Comparison of ENCODE assay signal across 15 cellular contexts in the genomic region with DNA sequence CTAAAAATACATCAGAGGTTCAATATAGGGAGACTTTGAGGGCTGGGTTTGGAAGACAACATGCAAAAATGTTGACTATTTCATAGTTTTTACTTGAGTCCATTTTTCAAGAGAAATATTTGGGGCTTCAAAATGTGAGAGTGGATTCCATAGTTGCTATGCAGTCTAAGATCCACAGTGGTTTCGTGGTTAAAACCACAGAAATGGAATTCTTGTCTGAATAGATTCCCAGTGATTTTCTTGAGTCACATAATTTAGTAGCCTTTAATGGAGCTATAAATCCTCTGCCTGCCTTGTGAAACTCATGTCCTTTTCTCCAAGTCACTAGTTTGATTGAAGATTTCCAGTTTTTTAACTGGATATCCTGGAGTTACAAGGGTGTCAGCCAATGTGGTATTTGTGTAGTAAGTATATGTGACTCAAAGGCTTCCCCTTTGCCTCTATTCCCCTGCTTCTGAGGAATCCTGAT.
DNase-seq lines count a peak whose midpoint lies in the region; ATAC-seq and TF ChIP-seq lines count a peak whose summit lies in the region.
"Had no signal": no experiment of that assay in that cellular context is flagged by ENCODE, and none has a peak within 500 bp of the region (broad histone marks: within the 10 kb centered on the region; RNA-seq: fewer than 3 reads in every experiment).

No MANE protein-coding gene starts in this region.

- H3K4me3 Mint-ChIP-seq in HFFc6: peak overlapping the region; percentile 65
- H3K4me3 Mint-ChIP-seq: T-cell had no signal

- H3K27me3 ChIP-seq in adipocyte (replicated peaks; ENCODE audit: control insufficient read depth, insufficient read depth, low read length) (no peaks in the 10 kb centered on the region), foreskin keratinocyte (no peaks in the 10 kb centered on the region)

- H3K36me3 ChIP-seq in adipocyte (ENCODE audit: control insufficient read depth, insufficient read depth, low read length, severe bottlenecking): no peaks in the 10 kb centered on the region

- H3K9ac ChIP-seq in adipocyte (ENCODE audit: low read length): peak overlapping the region; percentile 27

- ATAC-seq in foreskin keratinocyte (peak; percentile 50), GM18867 (IDR thresholded peaks at IDR 0.05; ENCODE audit: unreplicated experiment) (no peak)
- ATAC-seq: left lobe of liver; stimulated activated naive CD8-positive, alpha-beta T cell treated with anti-CD3 and anti-CD28 coated beads, Interleukin-15, amount 100 ng/mL, for 72 hours; T-cell had no signal

- TF ChIP-seq CTCF in HFFc6 (IDR thresholded peaks at IDR 0.05) (no peak), foreskin keratinocyte (conservative IDR thresholded peaks at IDR 0.05) (no peak)

- H3K9me3 ChIP-seq in adipocyte (ENCODE audit: control insufficient read depth, low read length): no peaks in the 10 kb centered on the region

- peaks cover 38% of the 10 kb centered on the region for H3K4me1 ChIP-seq in adipocyte (ENCODE audit: control insufficient read depth, insufficient read depth, low read length)
- H3K4me1 ChIP-seq in foreskin keratinocyte: peaks cover 40% of the 10 kb centered on the region

- in situ Hi-C loops in ACHN (cut with HindIII; ENCODE audit: low pct_ligation_motif_present, low pct_unique_long_range_greater_than_20kb, low sequenced_read_pairs): no loop called here

- DNase-seq in ACHN: peak; percentile 97
- DNase-seq in HFFc6: peak; percentile 97
- peak; percentile 80 for DNase-seq in adipocyte (ENCODE audit: low read depth)
- DNase-seq in foreskin keratinocyte: peak; percentile 88 to 91
- DNase-seq in NCI-H187 treated with DMSO at 0.1 percent for 48 hours (lab: John Stamatoyannopoulos, UW): no peak
- DNase-seq in NCI-H524 (lab: John Stamatoyannopoulos, UW): no peak
- no peak for DNase-seq in NCI-H2171 treated with DMSO at 0.1 percent for 48 hours (lab: John Stamatoyannopoulos, UW)
- DNase-seq: activated CD8-positive, alpha-beta memory T cell treated with anti-CD3 and anti-CD28 coated beads for 24 hours; C1 segment of cervical spinal cord; NCI-H69; stimulated activated CD4-positive, alpha-beta T cell treated with anti-CD3 and anti-CD28 coated beads, Interleukin-1b, Interleukin-23, amount 100 ng/mL, for 48 hours; stimulated activated naive CD8-positive, alpha-beta T cell treated with anti-CD3 and anti-CD28 coated beads, Interleukin-15, amount 100 ng/mL, for 72 hours; T-cell had no signal

- H3K4me1 Mint-ChIP-seq in HFFc6 (ENCODE audit: low read depth): peaks cover 63% of the 10 kb centered on the region

- H3K36me3 Mint-ChIP-seq in HFFc6 (ENCODE audit: low read depth): peaks cover 6% of the 10 kb centered on the region; the same call in 1 of the 2 replicates
- H3K36me3 Mint-ChIP-seq: T-cell had no signal

- no peaks in the 10 kb centered on the region; the same call in 1 of the 2 replicates for H3K27me3 Mint-ChIP-seq in HFFc6 (ENCODE audit: insufficient read depth)
- H3K27me3 Mint-ChIP-seq: stimulated activated naive CD8-positive, alpha-beta T cell treated with anti-CD3 and anti-CD28 coated beads, Interleukin-15, amount 100 ng/mL, for 72 hours; T-cell had no signal

- H3K9me3 Mint-ChIP-seq in HFFc6: no peaks in the 10 kb centered on the region; the same call in 1 of the 2 replicates

- H3K27ac Mint-ChIP-seq in HFFc6: peak overlapping the region; percentile 93
- H3K27ac Mint-ChIP-seq: T-cell had no signal

- H3K27ac ChIP-seq in foreskin keratinocyte: peak overlapping the region; percentile 45

- H3K4me3 ChIP-seq in adipocyte (ENCODE audit: low read length): no peak overlapping the region

Comparison
In these comparisons a context has a peak if more than half of its experiments do, and no peak if none do; other contexts are left out.
1. DNase-seq: peak in ACHN (single experiment), HFFc6 (single experiment), adipocyte (single experiment) and foreskin keratinocyte (2 of 2); none in NCI-H187 treated with DMSO at 0.1 percent for 48 hours (single experiment), NCI-H524 (0 of 2) and NCI-H2171 treated with DMSO at 0.1 percent for 48 hours (single experiment).